8 cellular contexts compared by ENCODE assay signal in genomic region chr12:121576851-121577391, GRCh38. TPM values are rescaled to one million over a fixed set of nuclear protein-coding genes. Genes with fewer than 3 reads are reported as not detected.
A peak's percentile ranks its signal among the peaks of the same experiment; 100 is the strongest.
DNase-seq lines count a peak whose midpoint lies in the region; ATAC-seq, FAIRE-seq and TF ChIP-seq lines count a peak whose summit lies in the region.

No MANE protein-coding gene starts in this region.

- no peak for TF ChIP-seq RAD21 in K562 (CRISPR knock-in tag; conservative IDR thresholded peaks at IDR 0.05 in 1 of 2, IDR thresholded peaks at IDR 0.05 in 1 of 2)

- intact Hi-C loops in K562 (cut with micrococcal nuclease) (no loop called here), adrenal gland (cut with DNase I) (no loop called here)

- TF ChIP-seq POLR2A in K562 (conservative IDR thresholded peaks at IDR 0.05), result no peak
- no peak for TF ChIP-seq POLR2A in adrenal gland (IDR thresholded peaks at IDR 0.05)

- H3K36me3 ChIP-seq in HEK293 (ENCODE audit: control insufficient read depth in 2 of 2, insufficient read depth in 1 of 2, low read length in 2 of 2) (peaks cover 6 to 36% of the 10 kb centered on the region in 2 experiments; a peak in 2 of 3 replicates), K562 (ENCODE audit: control insufficient read depth, insufficient read depth, low read length) (peaks cover 13% of the 10 kb centered on the region; the same call in 1 of the 3 replicates), adrenal gland (replicated peaks in 1 of 2) (peaks cover 0 to 15% of the 10 kb centered on the region in 2 donors)

- H3K9me1 ChIP-seq in K562 (ENCODE audit: control insufficient read depth, insufficient read depth, low read length), result no peaks in the 10 kb centered on the region

- H3K4me1 ChIP-seq in HEK293 (ENCODE audit: control insufficient read depth, insufficient read depth, low read length) (peaks cover 5% of the 10 kb centered on the region), K562 (replicated peaks in 1 of 2; ENCODE audit: control insufficient read depth in 2 of 2, insufficient read depth in 2 of 2, low read length in 2 of 2) (peaks cover 30 to 39% of the 10 kb centered on the region in 2 experiments), adrenal gland (replicated peaks in 1 of 2) (peaks cover 25 to 43% of the 10 kb centered on the region in 2 donors)

- peak overlapping the region; percentile 44 for H2AFZ ChIP-seq in K562 (ENCODE audit: low read depth, low read length)

- H3K4me3 ChIP-seq in HEK293 (ENCODE audit: low read depth, low read length) (no peak overlapping the region), K562 (no peak overlapping the region), adrenal gland (no peak overlapping the region)

- H3K27ac ChIP-seq in HEK293 (ENCODE audit: extremely low read depth, low read depth, low read length) (0 out of 2 replicates have a peak overlapping the region, but pooled peaks have one; percentile 17), K562 (ENCODE audit: extremely low read depth, low read depth, low read length) (peak overlapping the region; percentile 42; the same call in 1 of the 3 replicates), adrenal gland (peak overlapping the region in 1 of 5 donors; percentile 62)

- H3K9me3 ChIP-seq in HEK293 (ENCODE audit: control insufficient read depth, insufficient read depth, low read depth, low read length) (no peaks in the 10 kb centered on the region), K562 (replicated peaks; ENCODE audit: control insufficient read depth, insufficient read depth, low read depth, low read length) (no peaks in the 10 kb centered on the region), adrenal gland (replicated peaks in 1 of 3) (no peaks in the 10 kb centered on the region)

- POLR2A ChIA-PET in HEK293 (lab: Yijun Ruan, JAX) (interaction anchor here (0.6 to 1.3 kb wide), 2 partner anchors 51 to 97 kb away, joined by 3 to 4 read pairs; no protein-coding TSS in a partner anchor), K562 (lab: Yijun Ruan, JAX) (interaction anchor here (0.5 to 1.1 kb wide), 7 partner anchors 12 to 247 kb away, joined by 3 to 5 read pairs (median 3); partner anchors contain the start of gene ANAPC5)

- 11% methylated on average over 4 of the region's 4 CpGs for WGBS in K562 (ENCODE audit: insufficient coverage, low coverage, missing lambda C conversion rate)
- 46 to 71% (median 60%) methylated on average over 4 of the region's 4 CpGs for WGBS in adrenal gland, 4 donors

- H3K4me2 ChIP-seq in K562 (ENCODE audit: insufficient read depth, low read length), result peak overlapping the region; percentile 34; the same call in 1 of the 2 replicates

- no peaks in the 10 kb centered on the region for H4K20me1 ChIP-seq in K562 (replicated peaks; ENCODE audit: control insufficient read depth, insufficient read depth, low read length)

- in situ Hi-C loops in ACHN (cut with HindIII; ENCODE audit: low pct_ligation_motif_present, low pct_unique_long_range_greater_than_20kb, low sequenced_read_pairs) (no loop called here), K562 (cut with MboI) (no loop called here)

- no peak for ATAC-seq in K562

- H3K9ac ChIP-seq in K562 (ENCODE audit: insufficient read depth in 1 of 2, low read depth in 2 of 2, low read length in 2 of 2), result peak overlapping the region in 1 of 2 experiments; percentile 53; a peak in 1 of 4 replicates

- TF ChIP-seq CTCF in HEK293 (tag by site-specific recombination; IDR thresholded peaks at IDR 0.05) (no peak), K562 (IDR thresholded peaks at IDR 0.05 in 2 of 3, conservative IDR thresholded peaks at IDR 0.05 in 1 of 3; ENCODE audit: insufficient read depth in 2 of 3, low read depth in 1 of 3, low read length in 3 of 3) (no peak), adrenal gland (IDR thresholded peaks at IDR 0.05) (no peak)

- no TSS peak for BruUV-seq in K562 (replicated peaks; lab: Mats Ljungman, UMichigan)

- FAIRE-seq in K562 (lab: Jason Lieb, UNC), result no peak

- CTCF ChIA-PET in HEK293 (lab: Yijun Ruan, JAX), result interaction anchor here (0.7 to 1.8 kb wide), 4 partner anchors 19 to 46 kb away, joined by 3 to 6 read pairs (median 3); no protein-coding TSS in a partner anchor
- CTCF ChIA-PET in K562 (lab: Yijun Ruan, JAX; ENCODE audit: low intra/inter-chr PET ratio), result no interaction called here

- H3K27me3 ChIP-seq in K562 (ENCODE audit: control insufficient read depth in 2 of 2, insufficient read depth in 2 of 2, low read length in 2 of 2) (no peaks in the 10 kb centered on the region), adrenal gland (no peaks in the 10 kb centered on the region)

- peak; percentile 75 for DNase-seq in ACHN
- DNase-seq in K562 (ENCODE audit: extremely low read depth in 1 of 4, low spot score in 3 of 4), result peak in 1 of 4 experiments; percentile 28
- DNase-seq in kidney tubule cell (ENCODE audit: low spot score), result peak; percentile 88
- no peak for DNase-seq in MV-4-11 (lab: John Stamatoyannopoulos, UW)
- no peak for DNase-seq in COR-L47 (lab: John Stamatoyannopoulos, UW)
- no peak for DNase-seq in adrenal gland
- DNase-seq in superior temporal gyrus (ENCODE audit: extremely low spot score), result no peak

- H3K79me2 ChIP-seq in K562 (ENCODE audit: control insufficient read depth, insufficient read depth, low read length), result peaks cover 5% of the 10 kb centered on the region; the same call in 2 of the 3 replicates

- no peak for TF ChIP-seq EP300 in K562 (IDR thresholded peaks at IDR 0.05; ENCODE audit: low read length)

TF ChIP-seq in HEK293, 187 proteins besides CTCF, POLR2A, EP300 and RAD21 (continues in another document):
- TF ChIP-seq MZF1 (tag by site-specific recombination; IDR thresholded peaks at IDR 0.05; ENCODE audit: borderline replicate concordance), result 0 out of 2 replicates have a peak, but pooled peaks have one; percentile 30
- no peak for TF ChIP-seq ZNF560 (tag by site-specific recombination; IDR thresholded peaks at IDR 0.05; ENCODE audit: borderline replicate concordance)

RNA-seq across cellular contexts. Expression of gene KDM2B, which starts 3.9 kb away (rescaled TPM):
- 59.2 and 97.9 TPM in 2 replicates for total RNA-seq in K562 (2011; cell fraction: chromatin; rRNA removed; ENCODE audit: low replicate concordance)
- total RNA-seq in K562 (2011; cell fraction: nucleolus; rRNA removed), result 48.7 and 51.7 TPM in 2 replicates
- 38.8 and 40.4 TPM in 2 replicates for total RNA-seq in K562 (2011; cell fraction: nucleoplasm; rRNA removed)
- total RNA-seq in K562 (2014; rRNA removed) (29.3 and 37.4 TPM in 2 replicates), K562 (2014; rRNA removed; fragmentation: Illumina TruSeq; extraction: Trizol) (19.9 and 20.7 TPM in 2 replicates), K562 (2015; rRNA removed; fragmentation: Illumina TruSeq; extraction: Trizol) (22.5 and 23.0 TPM in 2 replicates), K562 (2021) (46.8 and 50.5 TPM in 2 replicates), adrenal gland (10 to 100 TPM in 7 of 8 donors, 1 to 10 TPM in 1; 9.1 to 40.6 (median 18.0) TPM)
- polyA plus RNA-seq in K562 (2011; rRNA removed) (17.8 and 29.3 TPM in 2 replicates), K562 (2014; fragmentation: Illumina TruSeq; extraction: Trizol) (29.2 and 41.2 TPM in 2 replicates), K562 (2014; fragmentation: Nextera tagmentation; extraction: Ambion mirVana) (1 to 10 TPM; 7.4 to 9.1 TPM), K562 (2014; rRNA removed) (29.4 and 33.6 TPM in 2 replicates), adrenal gland (10 to 100 TPM in 2 of 3 donors, 1 to 10 TPM in 1; 5.0 to 19.7 (median 10.2) TPM)
- 17.5 and 31.8 TPM in 2 replicates for polyA plus RNA-seq in K562 (2011; cell fraction: cytosol; rRNA removed)
- 86.1 and 88.9 TPM in 2 replicates for polyA plus RNA-seq in K562 (2011; cell fraction: nucleus; rRNA removed)
- polyA plus RNA-seq in K562 (2012), result 41.7 and 43.1 TPM in 2 replicates
- 24.6 and 35.2 TPM in 2 replicates for polyA minus RNA-seq in K562 (2011; rRNA and poly(A)+ RNA removed)
- polyA minus RNA-seq in K562 (2011; cell fraction: cytosol; rRNA and poly(A)+ RNA removed), result 19.4 and 32.6 TPM in 2 replicates
- 17.5 and 27.2 TPM in 2 replicates for polyA minus RNA-seq in K562 (2011; cell fraction: nucleus; rRNA and poly(A)+ RNA removed)

RNA-seq across cellular contexts. Expression of gene ORAI1, which starts 49.4 kb away (rescaled TPM):
- 8.2 and 28.4 TPM in 2 replicates for total RNA-seq in K562 (2011; cell fraction: chromatin; rRNA removed; ENCODE audit: low replicate concordance)
- 44.5 and 57.0 TPM in 2 replicates for total RNA-seq in K562 (2011; cell fraction: nucleolus; rRNA removed)
- total RNA-seq in K562 (2011; cell fraction: nucleoplasm; rRNA removed), result 25.6 and 29.5 TPM in 2 replicates
- total RNA-seq in K562 (2014; rRNA removed) (9.8 and 13.2 TPM in 2 replicates), K562 (2014; rRNA removed; fragmentation: Illumina TruSeq; extraction: Trizol) (2.2 and 2.6 TPM in 2 replicates), K562 (2015; rRNA removed; fragmentation: Illumina TruSeq; extraction: Trizol) (9.3 and 9.4 TPM in 2 replicates), K562 (2021) (23.8 and 24.4 TPM in 2 replicates), adrenal gland (10 to 100 TPM in 5 of 8 donors, 1 to 10 TPM in 3; 4.9 to 16.1 (median 10.4) TPM)
- polyA plus RNA-seq in K562 (2011; rRNA removed) (9.3 and 15.7 TPM in 2 replicates), K562 (2014; fragmentation: Illumina TruSeq; extraction: Trizol) (5.5 and 16.0 TPM in 2 replicates), K562 (2014; fragmentation: Nextera tagmentation; extraction: Ambion mirVana) (1 to 10 TPM; 2.9 to 3.7 TPM), K562 (2014; rRNA removed) (18.1 and 26.9 TPM in 2 replicates), adrenal gland (1 to 10 TPM; 1.9 to 4.1 (median 2.9) TPM)
- polyA plus RNA-seq in K562 (2011; cell fraction: cytosol; rRNA removed), result 18.2 and 58.0 TPM in 2 replicates
- polyA plus RNA-seq in K562 (2011; cell fraction: nucleus; rRNA removed), result 9.6 and 14.9 TPM in 2 replicates
- polyA plus RNA-seq in K562 (2012), result 25.0 and 36.1 TPM in 2 replicates
- 5.4 and 7.7 TPM in 2 replicates for polyA minus RNA-seq in K562 (2011; rRNA and poly(A)+ RNA removed)
- 29.4 and 32.0 TPM in 2 replicates for polyA minus RNA-seq in K562 (2011; cell fraction: cytosol; rRNA and poly(A)+ RNA removed)
- 7.9 and 9.3 TPM in 2 replicates for polyA minus RNA-seq in K562 (2011; cell fraction: nucleus; rRNA and poly(A)+ RNA removed)

Comparison
In these comparisons a context has a peak if more than half of its experiments do, and no peak if none do; other contexts are left out.
1. DNase-seq: peak in ACHN (single experiment) and kidney tubule cell (single experiment); none in MV-4-11 (single experiment), COR-L47 (single experiment), adrenal gland (0 of 7) and superior temporal gyrus (single experiment).